In the genomic region with DNA sequence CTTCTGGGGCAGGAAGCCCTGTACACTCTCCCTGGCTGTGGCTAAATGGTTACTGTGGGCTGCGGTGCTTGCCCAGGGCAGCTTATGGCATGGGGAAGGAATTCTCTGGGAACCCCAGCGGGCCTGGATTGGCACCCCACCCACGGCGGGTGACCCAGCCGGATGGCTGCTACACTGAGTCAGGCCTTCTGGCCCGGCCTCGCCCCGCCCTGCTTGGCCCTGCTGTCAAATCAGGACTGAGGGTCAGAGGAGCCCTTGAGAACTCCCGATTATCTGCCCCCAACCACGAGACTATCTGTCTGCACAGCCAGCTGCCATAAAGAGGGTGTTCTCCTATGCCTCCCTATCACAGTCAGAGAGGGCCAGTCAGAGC, we compare ENCODE assay signal across 13 cellular contexts. TPM values are rescaled to one million over a fixed set of nuclear protein-coding genes. Genes with fewer than 3 reads are reported as not detected.
DNase-seq lines count a peak whose midpoint lies in the region; TF ChIP-seq lines count a peak whose summit lies in the region.
"Had no signal": no experiment of that assay in that cellular context is flagged by ENCODE, and none has a peak within 500 bp of the region (broad histone marks: within the 10 kb centered on the region; RNA-seq: fewer than 3 reads in every experiment).

No MANE protein-coding gene starts in this region.

- TF ChIP-seq CTCF in esophagus muscularis mucosa (IDR thresholded peaks at IDR 0.05) = no peak

- no peaks in the 10 kb centered on the region for H3K27me3 ChIP-seq in SJSA1 (replicated peaks)
- peaks cover 0 to 27% (median 0%) of the 10 kb centered on the region in 4 donors for H3K27me3 ChIP-seq in esophagus muscularis mucosa

- H3K36me3 ChIP-seq in SJSA1 (no peaks in the 10 kb centered on the region), esophagus muscularis mucosa (no peaks in the 10 kb centered on the region)

- TF ChIP-seq POLR2A in esophagus muscularis mucosa (IDR thresholded peaks at IDR 0.05; ENCODE audit: low read depth) = no peak

- H3K27ac ChIP-seq in SJSA1 (0 out of 2 replicates have a peak overlapping the region, but pooled peaks have one; percentile 3), esophagus muscularis mucosa (replicated peaks in 1 of 4) (peak overlapping the region; percentile 37 to 57 (median 50))

- WGBS in esophagus muscularis mucosa = 80% methylated on average over 5 of the region's 10 CpGs

- H3K4me3 ChIP-seq in SJSA1 = no peak overlapping the region
- no peak overlapping the region for H3K4me3 ChIP-seq in esophagus muscularis mucosa
- H3K4me3 ChIP-seq: GM12878 had no signal

- intact Hi-C loops in esophagus muscularis mucosa (cut with DNase I) = no loop called here

- H3K4me1 ChIP-seq in SJSA1 (replicated peaks) (peaks cover 7% of the 10 kb centered on the region), esophagus muscularis mucosa (peaks cover 24 to 37% (median 27%) of the 10 kb centered on the region in 4 donors)

- DNase-seq in ELR (ENCODE audit: low read depth) = peak; percentile 92
- no peak for DNase-seq in SJSA1 (ENCODE audit: low read depth in 1 of 2, low spot score in 2 of 2)
- DNase-seq in esophagus muscularis mucosa (ENCODE audit: extremely low spot score) = no peak
- peak; percentile 68 for DNase-seq in renal cortical epithelial cell (ENCODE audit: low read depth)
- no peak for DNase-seq in D341Med (ENCODE audit: low spot score)
- DNase-seq in GM19238 (ENCODE audit: insufficient read length, low spot score) = no peak
- no peak for DNase-seq in NK-92 treated with Interleukin-12 subunit alpha and Interleukin-12 subunit beta, amount 100 ng/mL, for 24 hours (lab: John Stamatoyannopoulos, UW)
- DNase-seq in NAMALWA (ENCODE audit: low spot score) = no peak
- DNase-seq: activated CD4-positive, alpha-beta T cell treated with anti-CD3 and anti-CD28 coated beads, Interleukin-2, amount 50 U/mL, for 4 hours; anterior cingulate cortex; Caco-2; SHP77 treated with DMSO at 0.1 percent for 48 hours had no signal

- H3K9me3 ChIP-seq in SJSA1 (replicated peaks) = no peaks in the 10 kb centered on the region
- H3K9me3 ChIP-seq in esophagus muscularis mucosa = peaks cover 0 to 3% (median 0%) of the 10 kb centered on the region in 4 donors
- H3K9me3 ChIP-seq: Caco-2 had no signal

- no peak for TF ChIP-seq EP300 in esophagus muscularis mucosa (IDR thresholded peaks at IDR 0.05)

RNA-seq across cellular contexts. Expression of gene ITPR3, which starts 7.3 kb away (rescaled TPM):
- 9.0 and 11.4 TPM in 2 replicates for total RNA-seq in SJSA1 (2014; rRNA removed; shearing (Covaris generic))
- total RNA-seq in esophagus muscularis mucosa (10 to 100 TPM; 12.1 to 24.9 (median 20.5) TPM), renal cortical epithelial cell (76.9 and 173 TPM in 2 replicates)

RNA-seq across cellular contexts. Expression of gene BAK1, which starts 33.7 kb away (rescaled TPM):
- total RNA-seq in SJSA1 (2014; rRNA removed; shearing (Covaris generic)) = 14.3 and 23.3 TPM in 2 replicates
- total RNA-seq in esophagus muscularis mucosa (10 to 100 TPM in 3 of 4 donors, 1 to 10 TPM in 1; 9.9 to 13.1 (median 11.7) TPM), renal cortical epithelial cell (33.0 and 59.2 TPM in 2 replicates)

Comparison
In these comparisons a context has a peak if more than half of its experiments do, and no peak if none do; other contexts are left out.
1. DNase-seq: peak in ELR (single experiment) and renal cortical epithelial cell (single experiment); none in SJSA1 (0 of 2), esophagus muscularis mucosa (single experiment), D341Med (single experiment), GM19238 (single experiment), NK-92 treated with Interleukin-12 subunit alpha and Interleukin-12 subunit beta, amount 100 ng/mL, for 24 hours (single experiment) and NAMALWA (single experiment).